In genomic region chr1:209565759-209566678, GRCh38 we compare ENCODE assay signal across 8 cellular contexts. TPM values are rescaled to one million over a fixed set of nuclear protein-coding genes. Genes with fewer than 3 reads are reported as not detected.
DNase-seq lines count a peak whose midpoint lies in the region; ATAC-seq and TF ChIP-seq lines count a peak whose summit lies in the region.

No MANE protein-coding gene starts in this region.

- H3K36me3 ChIP-seq in OCI-LY7 (ENCODE audit: insufficient read depth, low read length): no peaks in the 10 kb centered on the region
- H3K36me3 ChIP-seq in neural progenitor cell: no peaks in the 10 kb centered on the region

- POLR2A ChIA-PET in OCI-LY7 (lab: Charles Lee): interaction anchor here (0.6 kb wide), 1 partner anchor 677 kb away, joined by 3 read pairs; no protein-coding TSS in a partner anchor

- no peak overlapping the region for H2AFZ ChIP-seq in OCI-LY7 (ENCODE audit: low read length)
- H2AFZ ChIP-seq in neural progenitor cell (replicated peaks): peak overlapping the region; percentile 84

- H3K4me3 Mint-ChIP-seq in neural progenitor cell: no peak overlapping the region
- no peak overlapping the region for H3K4me3 Mint-ChIP-seq in stimulated activated naive CD8-positive, alpha-beta T cell treated with anti-CD3 and anti-CD28 coated beads, Interleukin-15, amount 100 ng/mL, for 72 hours

- H3K27me3 ChIP-seq in neural progenitor cell: peaks cover 26% of the 10 kb centered on the region

- peaks cover 12% of the 10 kb centered on the region for H3K27me3 Mint-ChIP-seq in neural progenitor cell (ENCODE audit: insufficient read depth, low read depth)
- peaks cover 63% of the 10 kb centered on the region for H3K27me3 Mint-ChIP-seq in stimulated activated naive CD8-positive, alpha-beta T cell treated with anti-CD3 and anti-CD28 coated beads, Interleukin-15, amount 100 ng/mL, for 72 hours

- H3K4me1 ChIP-seq in OCI-LY7 (ENCODE audit: insufficient read depth, low read length, poor library complexity, severe bottlenecking) (no peaks in the 10 kb centered on the region), neural progenitor cell (peaks cover 10% of the 10 kb centered on the region)

- no peak overlapping the region for H3K27ac Mint-ChIP-seq in neural progenitor cell
- H3K27ac Mint-ChIP-seq in stimulated activated naive CD8-positive, alpha-beta T cell treated with anti-CD3 and anti-CD28 coated beads, Interleukin-15, amount 100 ng/mL, for 72 hours: no peak overlapping the region

- no peak overlapping the region for H3K4me2 ChIP-seq in OCI-LY7 (ENCODE audit: low read length)
- H3K4me2 ChIP-seq in neural progenitor cell: no peak overlapping the region

- no peaks in the 10 kb centered on the region for H3K9me3 ChIP-seq in OCI-LY7 (ENCODE audit: low read length)
- H3K9me3 ChIP-seq in neural progenitor cell (ENCODE audit: low read depth): no peaks in the 10 kb centered on the region

- TF ChIP-seq EP300 in Ishikawa (IDR thresholded peaks at IDR 0.05; ENCODE audit: borderline replicate concordance): no peak

- H3K4me3 ChIP-seq in OCI-LY7 (ENCODE audit: low read depth, low read length, poor library complexity, severe bottlenecking) (no peak overlapping the region), fibroblast of mammary gland (ENCODE audit: control insufficient read depth, low read depth, low read length) (no peak overlapping the region), neural progenitor cell (no peak overlapping the region)

- H3K4me1 Mint-ChIP-seq in neural progenitor cell: peaks cover 16% of the 10 kb centered on the region
- H3K4me1 Mint-ChIP-seq in stimulated activated naive CD8-positive, alpha-beta T cell treated with anti-CD3 and anti-CD28 coated beads, Interleukin-15, amount 100 ng/mL, for 72 hours: peaks cover 19% of the 10 kb centered on the region

- H3F3A ChIP-seq in neural progenitor cell (ENCODE audit: low read depth): no peaks in the 10 kb centered on the region

- H4K20me1 ChIP-seq in OCI-LY7 (ENCODE audit: insufficient read depth, low read length) (no peaks in the 10 kb centered on the region), neural progenitor cell (ENCODE audit: low read depth) (no peaks in the 10 kb centered on the region)

- H3K27ac ChIP-seq in OCI-LY7 (ENCODE audit: low read depth, low read length, poor library complexity, severe bottlenecking) (no peak overlapping the region), neural progenitor cell (no peak overlapping the region)

- no TSS peak for BruUV-seq in OCI-LY7 (replicated peaks; lab: Mats Ljungman, UMichigan)

- intact Hi-C loops in OCI-LY7 (cut with micrococcal nuclease; ENCODE audit: unreplicated experiment): no loop called here

- no peaks in the 10 kb centered on the region for H3K9me3 Mint-ChIP-seq in neural progenitor cell
- no peaks in the 10 kb centered on the region for H3K9me3 Mint-ChIP-seq in stimulated activated naive CD8-positive, alpha-beta T cell treated with anti-CD3 and anti-CD28 coated beads, Interleukin-15, amount 100 ng/mL, for 72 hours

- H3K79me2 ChIP-seq in OCI-LY7 (ENCODE audit: insufficient read depth, low read depth, low read length): no peaks in the 10 kb centered on the region
- H3K79me2 ChIP-seq in neural progenitor cell (ENCODE audit: low read depth): no peaks in the 10 kb centered on the region

- no peaks in the 10 kb centered on the region for H3K9me2 ChIP-seq in OCI-LY7 (ENCODE audit: insufficient read depth, low read length)

- DNase-seq in DMS114 treated with DMSO at 0.1 percent for 48 hours (lab: John Stamatoyannopoulos, UW; ENCODE audit: unreplicated experiment) (peak; percentile 69), OCI-LY7 (ENCODE audit: low spot score) (peak; percentile 70), activated T-cell treated with anti-CD3 and anti-CD28 coated beads for 48 hours (ENCODE audit: low read depth) (peak; percentile 58), fibroblast of mammary gland (ENCODE audit: low read depth) (peak; percentile 85), neural progenitor cell (ENCODE audit: low spot score) (peak; percentile 95)
- DNase-seq in stimulated activated naive CD8-positive, alpha-beta T cell treated with anti-CD3 and anti-CD28 coated beads, Interleukin-15, amount 100 ng/mL, for 72 hours: peak; percentile 70 to 73

- TF ChIP-seq RAD21 in Ishikawa (IDR thresholded peaks at IDR 0.05; ENCODE audit: low read depth): peak; percentile 80

- no peaks in the 10 kb centered on the region for H3K36me3 Mint-ChIP-seq in neural progenitor cell

- CTCF ChIA-PET in OCI-LY7 (lab: Charles Lee; ENCODE audit: unreplicated experiment): interaction anchor here (0.8 kb wide), 1 partner anchor 8 kb away, joined by 3 read pairs; no protein-coding TSS in a partner anchor

- peak; percentile 67 for ATAC-seq in GM21528 (IDR thresholded peaks at IDR 0.05; ENCODE audit: low FRiP score, unreplicated experiment)
- ATAC-seq in stimulated activated naive CD8-positive, alpha-beta T cell treated with anti-CD3 and anti-CD28 coated beads, Interleukin-15, amount 100 ng/mL, for 72 hours: peak; percentile 92

- H3K9ac ChIP-seq in neural progenitor cell: no peak overlapping the region

- TF ChIP-seq CTCF in OCI-LY7 (conservative IDR thresholded peaks at IDR 0.05; ENCODE audit: low read length) (peak; percentile 84), fibroblast of mammary gland (conservative IDR thresholded peaks at IDR 0.05; ENCODE audit: control insufficient read depth, insufficient read depth, low read depth, low read length) (peak; percentile 78), neural progenitor cell (IDR thresholded peaks at IDR 0.05) (peak; percentile 81)

TF ChIP-seq in Ishikawa, 13 proteins besides CTCF, POLR2A, EP300 and RAD21:
- TF ChIP-seq ZBTB7A (IDR thresholded peaks at IDR 0.05; ENCODE audit: low read depth) (no peak), CEBPB (IDR thresholded peaks at IDR 0.05) (peak; percentile 18; the same call in 1 of the 2 replicates), TEAD4 (IDR thresholded peaks at IDR 0.05) (0 out of 2 replicates have a peak, but pooled peaks have one; percentile 25), YY1 (IDR thresholded peaks at IDR 0.05; ENCODE audit: low read depth) (peak; percentile 56; the same call in 1 of the 2 replicates)
TF ChIP-seq in Ishikawa: peak in this region for 3.

RNA-seq across cellular contexts. Expression of gene CAMK1G, which starts 17.5 kb away (rescaled TPM):
- not detected in 2 replicates for total RNA-seq in OCI-LY7 (2014; rRNA removed; shearing (Covaris generic))
- total RNA-seq in OCI-LY7 (2022) (not detected in 2 replicates), neural progenitor cell (ENCODE audit: low replicate concordance) (3.6 and 4.3 TPM in 2 replicates)
